8 cellular contexts compared by ENCODE assay signal in the genomic region with DNA sequence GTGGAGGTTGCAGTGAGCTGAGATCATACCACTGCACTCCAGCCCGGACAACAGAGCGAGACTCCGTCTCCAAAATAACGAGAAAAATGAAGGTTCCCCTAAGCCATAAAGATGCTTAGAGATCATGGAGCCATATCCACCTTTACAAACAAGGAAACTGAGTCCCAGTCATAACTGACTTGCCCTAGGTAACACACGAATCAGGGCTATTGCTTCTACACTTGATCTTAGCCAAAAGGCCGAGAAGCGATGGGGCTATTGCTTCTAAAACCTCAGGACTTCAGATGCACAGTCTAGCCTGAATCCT. TPM values are rescaled to one million over a fixed set of nuclear protein-coding genes. Genes with fewer than 3 reads are reported as not detected.
DNase-seq lines count a peak whose midpoint lies in the region; ATAC-seq and TF ChIP-seq lines count a peak whose summit lies in the region.

No MANE protein-coding gene starts in this region.

- no peak overlapping the region for H3K23ac ChIP-seq in neuronal stem cell (ENCODE audit: low read depth, low read length, poor library complexity)

- no peak overlapping the region for H4K91ac ChIP-seq in neuronal stem cell (ENCODE audit: low read depth, low read length, poor library complexity)

- H4K8ac ChIP-seq in neuronal stem cell (ENCODE audit: low read depth, low read length): no peak overlapping the region

- H3K18ac ChIP-seq in neuronal stem cell (ENCODE audit: low read length): no peak overlapping the region

- H3K79me1 ChIP-seq in neuronal stem cell (ENCODE audit: low read depth, low read length): no peaks in the 10 kb centered on the region

- H3K27ac Mint-ChIP-seq in CD14-positive monocyte: peak overlapping the region; percentile 84 to 95 (median 88)

- H3K27me3 Mint-ChIP-seq in CD14-positive monocyte (ENCODE audit: low read depth in 3 of 3): peaks cover 0 to 3% (median 2%) of the 10 kb centered on the region in 3 donors

- peak overlapping the region; percentile 83 for H3K4me2 ChIP-seq in MM.1S (ENCODE audit: low read depth, low read length)
- no peak overlapping the region for H3K4me2 ChIP-seq in neuronal stem cell (ENCODE audit: insufficient read depth, low read length, poor library complexity, severe bottlenecking)

- no peak overlapping the region for H2BK12ac ChIP-seq in neuronal stem cell (ENCODE audit: low read length)

- no peak overlapping the region for H3K4ac ChIP-seq in neuronal stem cell (ENCODE audit: low read length)

- DNase-seq in CD14-positive monocyte (ENCODE audit: low spot score) (no peak), MM.1S (no peak), neuronal stem cell (ENCODE audit: low spot score) (no peak), Ammon's horn (ENCODE audit: low spot score) (no peak), NCI-H2029 (lab: John Stamatoyannopoulos, UW) (no peak)
- DNase-seq in effector memory CD4-positive, alpha-beta T cell: no peak
- DNase-seq in NK-92 treated with Interleukin-12 subunit alpha and Interleukin-12 subunit beta, amount 100 ng/mL, for 24 hours (lab: John Stamatoyannopoulos, UW): no peak

- H3K9me2 ChIP-seq in MM.1S (replicated peaks; ENCODE audit: insufficient read depth, low read length): no peaks in the 10 kb centered on the region

- H2AK5ac ChIP-seq in neuronal stem cell (ENCODE audit: low read depth, low read length): no peak overlapping the region

- TF ChIP-seq CTCF in CD14-positive monocyte (IDR thresholded peaks at IDR 0.05) (no peak), MM.1S (IDR thresholded peaks at IDR 0.05; ENCODE audit: low read length) (no peak)

- no peak for ATAC-seq in HG03108 (IDR thresholded peaks at IDR 0.05; ENCODE audit: unreplicated experiment)

- H2BK120ac ChIP-seq in neuronal stem cell (ENCODE audit: low read depth, low read length): no peak overlapping the region

- H3K27me3 ChIP-seq in MM.1S (replicated peaks; ENCODE audit: insufficient read depth, low read length): no peaks in the 10 kb centered on the region
- H3K27me3 ChIP-seq in effector memory CD4-positive, alpha-beta T cell (replicated peaks; ENCODE audit: control insufficient read depth, insufficient read depth, low read length, poor library complexity, severe bottlenecking): no peaks in the 10 kb centered on the region
- H3K27me3 ChIP-seq in neuronal stem cell (ENCODE audit: control insufficient read depth in 3 of 3, insufficient read depth in 3 of 3, low read depth in 1 of 3, low read length in 3 of 3): peaks cover 0 to 4% (median 0%) of the 10 kb centered on the region in 3 experiments

- WGBS in neuronal stem cell (ENCODE audit: extremely low coverage in 2 of 2, insufficient read length in 2 of 2, insufficient replicate concordance in 1 of 2), 2 donors: no CpG with 5 or more reads among the region's 7 CpGs

- peak overlapping the region; percentile 46; the same call in 1 of the 2 replicates for H3K4me3 ChIP-seq in MM.1S (ENCODE audit: low read length)
- peak overlapping the region; percentile 31 for H3K4me3 ChIP-seq in effector memory CD4-positive, alpha-beta T cell (ENCODE audit: insufficient read depth, low read depth, low read length, poor library complexity, severe bottlenecking)
- peak overlapping the region in 1 of 2 donors; percentile 11 for H3K4me3 ChIP-seq in neuronal stem cell (ENCODE audit: low read length in 2 of 2)

- H3K9me3 Mint-ChIP-seq in CD14-positive monocyte: peaks cover 0 to 3% (median 1%) of the 10 kb centered on the region in 7 donors

- no peaks in the 10 kb centered on the region for H3K36me3 ChIP-seq in MM.1S (replicated peaks; ENCODE audit: insufficient read depth, low read length)
- peaks cover 38% of the 10 kb centered on the region for H3K36me3 ChIP-seq in effector memory CD4-positive, alpha-beta T cell (ENCODE audit: control insufficient read depth, insufficient read depth, low read length)
- peaks cover 7 to 19% of the 10 kb centered on the region in 2 donors for H3K36me3 ChIP-seq in neuronal stem cell (replicated peaks in 1 of 2; ENCODE audit: control insufficient read depth in 2 of 2, insufficient read depth in 2 of 2, low read length in 2 of 2)

- no peaks in the 10 kb centered on the region for H4K20me1 ChIP-seq in MM.1S (ENCODE audit: insufficient read depth, low read length)

- H3K4me1 Mint-ChIP-seq in CD14-positive monocyte: peaks cover 59% of the 10 kb centered on the region

- H3K4me3 Mint-ChIP-seq in CD14-positive monocyte: peak overlapping the region; percentile 75 to 83

- H3K9me3 ChIP-seq in MM.1S (replicated peaks; ENCODE audit: insufficient read depth, low read length) (no peaks in the 10 kb centered on the region), neuronal stem cell (replicated peaks in 1 of 2; ENCODE audit: control insufficient read depth in 2 of 2, insufficient read depth in 1 of 2, low read depth in 1 of 2, low read length in 2 of 2) (no peaks in the 10 kb centered on the region)
- H3K9me3 ChIP-seq in effector memory CD4-positive, alpha-beta T cell (ENCODE audit: control insufficient read depth, low read length): no peaks in the 10 kb centered on the region

- H3K27ac ChIP-seq in MM.1S (ENCODE audit: low read length) (peak overlapping the region; percentile 72; the same call in 1 of the 2 replicates), neuronal stem cell (replicated peaks; ENCODE audit: low read length) (no peak overlapping the region)
- H3K27ac ChIP-seq in effector memory CD4-positive, alpha-beta T cell (ENCODE audit: insufficient read depth, low read length, poor library complexity, severe bottlenecking): peak overlapping the region; percentile 88

- H2BK15ac ChIP-seq in neuronal stem cell (ENCODE audit: low read length): no peak overlapping the region

- H3K79me2 ChIP-seq in MM.1S (ENCODE audit: low read length): no peaks in the 10 kb centered on the region

- no peak overlapping the region for H2BK5ac ChIP-seq in neuronal stem cell (ENCODE audit: low read length)

- H3K36me3 Mint-ChIP-seq in CD14-positive monocyte: peaks cover 19 to 27% of the 10 kb centered on the region in 2 donors

- H3K4me1 ChIP-seq in MM.1S (ENCODE audit: low read length) (peaks cover 32% of the 10 kb centered on the region), neuronal stem cell (ENCODE audit: control insufficient read depth in 2 of 2, insufficient read depth in 1 of 2, low read depth in 1 of 2, low read length in 2 of 2) (peaks cover 34 to 47% of the 10 kb centered on the region in 2 donors)
- H3K4me1 ChIP-seq in effector memory CD4-positive, alpha-beta T cell (ENCODE audit: control insufficient read depth, insufficient read depth, low read length, poor library complexity, severe bottlenecking): peaks cover 29% of the 10 kb centered on the region

- peak overlapping the region; percentile 32 for H2AFZ ChIP-seq in MM.1S (ENCODE audit: low read length)
- peak overlapping the region; percentile 35 for H2AFZ ChIP-seq in neuronal stem cell (ENCODE audit: low read length)

- H3K9ac ChIP-seq in MM.1S (ENCODE audit: low read length): peak overlapping the region; percentile 25; the same call in 1 of the 2 replicates
- no peak overlapping the region for H3K9ac ChIP-seq in neuronal stem cell (ENCODE audit: low read depth, low read length, poor library complexity)

- no peak overlapping the region for H3K14ac ChIP-seq in neuronal stem cell (ENCODE audit: low read length)

- intact Hi-C loops in CD14-positive monocyte (cut with micrococcal nuclease): loop anchor here (2.0 to 10.0 kb wide), 3 partner anchors 15 to 331 kb away; partner anchors contain the start of genes RPL18 (in 2 of the 2), SPHK2 (in 2 of the 2), EMP3 (in 1 of the 2) and FTL (in 1 of the 2)

- H3F3A ChIP-seq in MM.1S (ENCODE audit: insufficient read depth, low read length): peaks cover 35% of the 10 kb centered on the region

RNA-seq across cellular contexts. Expression of gene DBP, which starts 3.2 kb away (rescaled TPM):
- polyA plus RNA-seq in CD14-positive monocyte: 10 to 100 TPM; 17.5 to 22.3 TPM
- polyA plus RNA-seq in neuronal stem cell (2013, experiment 1 of 2): 17.9 TPM
- 16.7 TPM for polyA plus RNA-seq in neuronal stem cell (2013, experiment 2 of 2)

RNA-seq across cellular contexts. Expression of gene CA11, which starts 12.0 kb away (rescaled TPM):
- polyA plus RNA-seq in CD14-positive monocyte: 1 to 10 TPM; 1.8 to 4.9 TPM
- polyA plus RNA-seq in neuronal stem cell (2013, experiment 1 of 2): 117 TPM
- 126 TPM for polyA plus RNA-seq in neuronal stem cell (2013, experiment 2 of 2)

RNA-seq across cellular contexts. Expression of gene SPHK2, which starts 14.7 kb away (rescaled TPM):
- 1 to 10 TPM; 8.5 to 9.1 TPM for polyA plus RNA-seq in CD14-positive monocyte
- polyA plus RNA-seq in neuronal stem cell (2013, experiment 1 of 2): 25.6 TPM
- 23.7 TPM for polyA plus RNA-seq in neuronal stem cell (2013, experiment 2 of 2)

RNA-seq across cellular contexts. Expression of gene RPL18, which starts 15.0 kb away (rescaled TPM):
- 100 to 1,000 TPM; 803 to 892 TPM for polyA plus RNA-seq in CD14-positive monocyte
- 2,801 TPM for polyA plus RNA-seq in neuronal stem cell (2013, experiment 1 of 2)
- polyA plus RNA-seq in neuronal stem cell (2013, experiment 2 of 2): 2,729 TPM

RNA-seq across cellular contexts. Expression of gene FAM83E, which starts 19.1 kb away (rescaled TPM):
- not detected for polyA plus RNA-seq in CD14-positive monocyte
- polyA plus RNA-seq in neuronal stem cell (2013, experiment 1 of 2): 0.08 TPM
- 0.15 TPM for polyA plus RNA-seq in neuronal stem cell (2013, experiment 2 of 2)
